10 cellular contexts compared by ENCODE assay signal in genomic region chr2:174750923-174751441, GRCh38. TPM values are rescaled to one million over a fixed set of nuclear protein-coding genes. Genes with fewer than 3 reads are reported as not detected.
DNase-seq lines count a peak whose midpoint lies in the region; ATAC-seq, FAIRE-seq and TF ChIP-seq lines count a peak whose summit lies in the region.
"Had no signal": no experiment of that assay in that cellular context is flagged by ENCODE, and none has a peak within 500 bp of the region (broad histone marks: within the 10 kb centered on the region; RNA-seq: fewer than 3 reads in every experiment).

No MANE protein-coding gene starts in this region.

- H3K4me1 ChIP-seq in gastrocnemius medialis (peaks cover 0 to 7% of the 10 kb centered on the region in 2 donors), kidney (ENCODE audit: control insufficient read depth in 1 of 2, insufficient read depth in 1 of 2, low read depth in 1 of 2, low read length in 2 of 2) (no peaks in the 10 kb centered on the region)

- intact Hi-C loops in posterior cingulate gyrus (cut with DNase I) (no loop called here), gastrocnemius medialis (cut with DNase I; ENCODE audit: low total_unique reads) (no loop called here), kidney (cut with DNase I) (no loop called here)

- peak; percentile 49 for ATAC-seq in GM21717 (IDR thresholded peaks at IDR 0.05; ENCODE audit: unreplicated experiment)
- ATAC-seq in central memory CD8-positive, alpha-beta T cell (replicated peaks; ENCODE audit: extremely low read depth, poor library complexity, severe bottlenecking) = peak; percentile 45
- ATAC-seq in gastrocnemius medialis = no peak
- ATAC-seq: right cardiac atrium had no signal

- peaks cover 10% of the 10 kb centered on the region for H3K27me3 Mint-ChIP-seq in IgD-negative memory B cell
- no peaks in the 10 kb centered on the region for H3K27me3 Mint-ChIP-seq in central memory CD8-positive, alpha-beta T cell

- H3K27me3 ChIP-seq in gastrocnemius medialis = no peaks in the 10 kb centered on the region

- H3K36me3 Mint-ChIP-seq in IgD-negative memory B cell = no peaks in the 10 kb centered on the region
- peaks cover 8% of the 10 kb centered on the region for H3K36me3 Mint-ChIP-seq in central memory CD8-positive, alpha-beta T cell (ENCODE audit: insufficient read depth)

- TF ChIP-seq POLR2A in gastrocnemius medialis (IDR thresholded peaks at IDR 0.05) = no peak

- H3K9me3 ChIP-seq in gastrocnemius medialis (no peaks in the 10 kb centered on the region), kidney (ENCODE audit: control insufficient read depth in 1 of 2, low read length in 2 of 2) (no peaks in the 10 kb centered on the region)

- H3K27ac ChIP-seq in gastrocnemius medialis = no peak overlapping the region
- no peak overlapping the region for H3K27ac ChIP-seq in kidney (ENCODE audit: low read depth in 2 of 2, low read length in 2 of 2)

- H3K9me3 Mint-ChIP-seq in IgD-negative memory B cell = no peaks in the 10 kb centered on the region
- no peaks in the 10 kb centered on the region for H3K9me3 Mint-ChIP-seq in central memory CD8-positive, alpha-beta T cell

- no peak overlapping the region for H3K9ac ChIP-seq in kidney (ENCODE audit: low read length in 2 of 2)

- no peak for FAIRE-seq in kidney (lab: Jason Lieb, UNC)

- in situ Hi-C loops in GM13977 (cut with MboI; ENCODE audit: low pct_unique_long_range_greater_than_20kb, low sequenced_read_pairs, unreplicated experiment) = no loop called here
- in situ Hi-C loops in gastrocnemius medialis (cut with MboI; ENCODE audit: low sequenced_read_pairs in 4 of 4) = no loop called here

- peak overlapping the region; percentile 85 to 99 (median 96) for H3K27ac Mint-ChIP-seq in IgD-negative memory B cell
- peak overlapping the region; percentile 95 for H3K27ac Mint-ChIP-seq in central memory CD8-positive, alpha-beta T cell (ENCODE audit: low read depth)

- H3K36me3 ChIP-seq in gastrocnemius medialis = peaks cover 0 to 58% of the 10 kb centered on the region in 2 donors
- H3K36me3 ChIP-seq in kidney (ENCODE audit: control insufficient read depth in 1 of 2, insufficient read depth in 2 of 2, low read length in 2 of 2) = no peaks in the 10 kb centered on the region

- DNase-seq in GM13977 (ENCODE audit: low spot score) (no peak), posterior cingulate gyrus (no peak), gastrocnemius medialis (no peak), kidney (no peak), GM19240 (ENCODE audit: insufficient read length, low spot score) (no peak)
- DNase-seq in central memory CD8-positive, alpha-beta T cell (ENCODE audit: low spot score in 2 of 2) = peak; percentile 30 to 61
- DNase-seq: right cardiac atrium had no signal

- peak; percentile 0 for TF ChIP-seq CTCF in GM13977 (IDR thresholded peaks at IDR 0.05; ENCODE audit: extremely low read depth, insufficient read depth, missing control alignments)
- no peak for TF ChIP-seq CTCF in gastrocnemius medialis (IDR thresholded peaks at IDR 0.05 in 4 of 5, conservative IDR thresholded peaks at IDR 0.05 in 1 of 5)
- TF ChIP-seq CTCF in kidney (IDR thresholded peaks at IDR 0.05; ENCODE audit: borderline replicate concordance, extremely low read depth, insufficient read depth) = no peak

- H3K4me1 Mint-ChIP-seq in IgD-negative memory B cell = peaks cover 29 to 43% (median 34%) of the 10 kb centered on the region in 3 donors
- peaks cover 40% of the 10 kb centered on the region for H3K4me1 Mint-ChIP-seq in central memory CD8-positive, alpha-beta T cell

- peak overlapping the region; percentile 18 to 85 (median 72) for H3K4me3 Mint-ChIP-seq in IgD-negative memory B cell
- H3K4me3 Mint-ChIP-seq in central memory CD8-positive, alpha-beta T cell = peak overlapping the region; percentile 53

- H3K4me3 ChIP-seq in gastrocnemius medialis = no peak overlapping the region
- no peak overlapping the region for H3K4me3 ChIP-seq in kidney (ENCODE audit: low read length in 2 of 2)

RNA-seq across cellular contexts. Expression of gene CHRNA1, which starts 13.3 kb away (rescaled TPM):
- polyA plus RNA-seq in IgD-negative memory B cell = 0.40 TPM
- total RNA-seq in gastrocnemius medialis = 100 to 1,000 TPM in 2 of 4 donors, 10 to 100 TPM in 2; 84.6 to 306 (median 185) TPM
- total RNA-seq in kidney = not detected
- polyA plus RNA-seq in kidney (ENCODE audit: insufficient read depth, low read depth, low replicate concordance) = not detected
- total RNA-seq: T-helper 2 cell treated with Interferon-gamma antibody and Interleukin-4, amounts not matched to agents 100 ng/mL and 5 ng/mL, for 36 hours had no signal

Comparison
In these comparisons a context has a peak if more than half of its experiments do, and no peak if none do; other contexts are left out.
1. DNase-seq: peak in central memory CD8-positive, alpha-beta T cell (2 of 2); none in GM13977 (single experiment), posterior cingulate gyrus (0 of 10), gastrocnemius medialis (0 of 2), kidney (single experiment) and GM19240 (single experiment).
2. ATAC-seq: peak in GM21717 (single experiment) and central memory CD8-positive, alpha-beta T cell (single experiment); none in gastrocnemius medialis (0 of 2).
3. RNA of gene CHRNA1, which starts 13.3 kb away (total RNA-seq): 84.6 to 306 TPM in gastrocnemius medialis; not detected in kidney (single experiment); every median in the first group is over 10 times any median in the second.